8 cellular contexts compared by ENCODE assay signal in the genomic region with DNA sequence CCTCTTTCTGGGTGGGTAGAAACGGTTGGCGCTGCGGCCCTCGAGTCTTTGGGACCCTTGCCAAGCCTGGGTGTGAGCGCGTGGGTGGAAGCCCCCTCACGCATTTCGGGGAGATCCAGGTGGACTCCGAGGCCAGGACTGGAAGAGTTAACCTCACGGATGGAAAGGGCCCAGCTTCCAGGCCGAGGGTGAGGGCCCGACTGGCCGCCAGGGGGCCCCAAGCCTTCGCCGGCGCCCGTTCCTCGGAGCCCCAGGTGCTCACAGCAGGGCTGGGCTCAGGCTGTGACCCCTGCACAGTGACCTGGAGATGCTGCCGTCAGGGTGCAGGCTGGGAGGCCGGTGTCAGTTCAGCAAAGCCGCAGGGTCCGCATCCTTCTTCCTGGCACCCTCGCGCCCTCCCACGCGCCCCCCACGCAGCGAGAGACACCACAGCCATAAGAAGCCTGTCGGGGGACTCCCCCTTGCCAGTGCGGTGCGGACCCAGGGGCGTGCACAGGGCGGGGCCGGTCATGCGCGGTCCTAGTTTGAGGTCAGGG. TPM values are rescaled to one million over a fixed set of nuclear protein-coding genes. Genes with fewer than 3 reads are reported as not detected.
DNase-seq lines count a peak whose midpoint lies in the region; ATAC-seq and TF ChIP-seq lines count a peak whose summit lies in the region.

No MANE protein-coding gene starts in this region.

- H3K27me3 Mint-ChIP-seq in activated CD8-positive, alpha-beta T cell treated with anti-CD3 and anti-CD28 coated beads, Interleukin-2, amount 10 ng/mL, durations not matched to agents 7 days and 5 days (ENCODE audit: low read depth) = peaks cover 3% of the 10 kb centered on the region

- peak overlapping the region; percentile 84 for H3K27ac Mint-ChIP-seq in activated CD8-positive, alpha-beta T cell treated with anti-CD3 and anti-CD28 coated beads, Interleukin-2, amount 10 ng/mL, durations not matched to agents 7 days and 5 days

- peak overlapping the region; percentile 74 for H3K4me3 Mint-ChIP-seq in activated CD8-positive, alpha-beta T cell treated with anti-CD3 and anti-CD28 coated beads, Interleukin-2, amount 10 ng/mL, durations not matched to agents 7 days and 5 days

- CTCF ChIA-PET in activated CD8-positive, alpha-beta T cell treated with anti-CD3 and anti-CD28 coated beads, Interleukin-2, amount 10 ng/mL, durations not matched to agents 7 days and 5 days (lab: Charles Lee) = interaction anchor here (0.7 to 1.1 kb wide), 3 partner anchors 61 to 386 kb away, joined by 3 read pairs; no protein-coding TSS in a partner anchor

- no peaks in the 10 kb centered on the region for H3K36me3 Mint-ChIP-seq in activated CD8-positive, alpha-beta T cell treated with anti-CD3 and anti-CD28 coated beads, Interleukin-2, amount 10 ng/mL, durations not matched to agents 7 days and 5 days (ENCODE audit: low read depth)

- DNase-seq in NCI-H2107 treated with DMSO at 0.1 percent for 48 hours (lab: John Stamatoyannopoulos, UW; ENCODE audit: unreplicated experiment) (peak; percentile 26), medulla oblongata (ENCODE audit: extremely low spot score) (peak; percentile 70), OCI-M2 (lab: John Stamatoyannopoulos, UW; ENCODE audit: unreplicated experiment) (no peak)
- peak; percentile 86 for DNase-seq in activated CD8-positive, alpha-beta T cell treated with anti-CD3 and anti-CD28 coated beads, Interleukin-2, amount 10 ng/mL, durations not matched to agents 7 days and 5 days
- DNase-seq in effector CD4-positive, alpha-beta T cell = peak; percentile 86
- peak; percentile 73 for DNase-seq in stimulated activated CD8-positive, alpha-beta memory T cell treated with anti-CD3 and anti-CD28 coated beads, Interleukin-12 subunit alpha, Interleukin-12 subunit beta, amount 100 ng/mL, for 4 hours (ENCODE audit: low read depth)

- TF ChIP-seq CTCF in GM12874 (IDR thresholded peaks at IDR 0.05; ENCODE audit: insufficient read depth, low read depth, low read length) = peak; percentile 85

- POLR2A ChIA-PET in activated CD8-positive, alpha-beta T cell treated with anti-CD3 and anti-CD28 coated beads, Interleukin-2, amount 10 ng/mL, durations not matched to agents 7 days and 5 days (lab: Charles Lee) = interaction anchor here (0.6 kb wide), 1 partner anchor 60 kb away, joined by 3 read pairs; no protein-coding TSS in a partner anchor

- no peaks in the 10 kb centered on the region for H3K9me3 Mint-ChIP-seq in activated CD8-positive, alpha-beta T cell treated with anti-CD3 and anti-CD28 coated beads, Interleukin-2, amount 10 ng/mL, durations not matched to agents 7 days and 5 days (ENCODE audit: insufficient read depth)

- H3K4me1 Mint-ChIP-seq in activated CD8-positive, alpha-beta T cell treated with anti-CD3 and anti-CD28 coated beads, Interleukin-2, amount 10 ng/mL, durations not matched to agents 7 days and 5 days (ENCODE audit: low read depth) = peaks cover 12% of the 10 kb centered on the region

- peak; percentile 70 for ATAC-seq in HG02763 (IDR thresholded peaks at IDR 0.05; ENCODE audit: unreplicated experiment)
- ATAC-seq in activated CD8-positive, alpha-beta T cell treated with anti-CD3 and anti-CD28 coated beads, Interleukin-2, amount 10 ng/mL, durations not matched to agents 7 days and 5 days = peak; percentile 94

RNA-seq across cellular contexts. Expression of gene TMEM255B, which starts 34.2 kb away (rescaled TPM):
- 1 to 10 TPM; 1.8 to 1.9 TPM for total RNA-seq in activated CD8-positive, alpha-beta T cell treated with anti-CD3 and anti-CD28 coated beads, Interleukin-2, amount 10 ng/mL, durations not matched to agents 7 days and 5 days

RNA-seq across cellular contexts. Expression of gene GRK1, which starts 57.8 kb away (rescaled TPM):
- under 1 TPM in 1 of 2 experiments, not detected in 1; 0.05 TPM for total RNA-seq in activated CD8-positive, alpha-beta T cell treated with anti-CD3 and anti-CD28 coated beads, Interleukin-2, amount 10 ng/mL, durations not matched to agents 7 days and 5 days
